In the genomic region with DNA sequence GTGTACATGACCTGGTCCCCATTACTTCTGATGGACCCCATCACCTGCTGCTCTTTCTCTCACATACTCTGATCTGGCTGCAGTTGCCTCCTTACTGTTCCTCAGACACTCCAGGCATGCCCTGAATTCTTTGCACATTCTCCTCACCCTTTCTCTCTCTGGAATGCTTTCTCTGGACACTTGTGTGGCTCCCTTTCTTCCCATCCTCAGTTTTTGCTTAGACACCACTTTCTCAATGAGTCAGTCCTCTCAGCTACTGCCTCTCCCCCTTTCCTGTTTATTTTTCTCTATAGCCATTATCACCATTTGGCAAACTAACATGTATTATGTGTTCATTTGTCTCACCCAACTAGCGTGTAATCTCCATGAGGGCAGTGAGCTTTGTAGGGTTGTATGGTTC, we compare ENCODE assay signal across 17 cellular contexts. TPM values are rescaled to one million over a fixed set of nuclear protein-coding genes. Genes with fewer than 3 reads are reported as not detected.
DNase-seq lines count a peak whose midpoint lies in the region; ATAC-seq and FAIRE-seq lines count a peak whose summit lies in the region.
"Had no signal": no experiment of that assay in that cellular context is flagged by ENCODE, and none has a peak within 500 bp of the region (broad histone marks: within the 10 kb centered on the region; RNA-seq: fewer than 3 reads in every experiment).

No MANE protein-coding gene starts in this region.

- no peak for FAIRE-seq in small intestine (lab: Jason Lieb, UNC)

- DNase-seq in AG08396 (ENCODE audit: low spot score) (peak; percentile 64), M059J (ENCODE audit: low read depth) (peak; percentile 79), dedifferentiated amniotic fluid mesenchymal stem cell (ENCODE audit: extremely low spot score) (peak; percentile 36), small intestine (no peak), NCI-H524 treated with DMSO at 0.1 percent for 48 hours (lab: John Stamatoyannopoulos, UW) (no peak)
- DNase-seq: activated naive CD4-positive, alpha-beta T cell treated with anti-CD3 and anti-CD28 coated beads, Interleukin-2, amount 10 ng/mL, durations not matched to agents 7 days and 5 days; Calu3; effector CD4-positive, alpha-beta T cell; GDM1; NCI-H446; right cardiac atrium; T1000; upper lobe of right lung had no signal

- H3K27ac ChIP-seq in mesodermal cell (ENCODE audit: low read depth, low read length, severe bottlenecking) (peak overlapping the region; percentile 46), small intestine (ENCODE audit: low read depth in 1 of 2, low read length in 1 of 2) (no peak overlapping the region)
- H3K27ac ChIP-seq: breast epithelium, upper lobe of right lung had no signal

- H3K9me3 ChIP-seq in mesodermal cell (ENCODE audit: control insufficient read depth, low read length) (no peaks in the 10 kb centered on the region), small intestine (ENCODE audit: control insufficient read depth, low read depth) (no peaks in the 10 kb centered on the region)
- H3K9me3 ChIP-seq: breast epithelium, upper lobe of right lung had no signal

- H3K36me3 ChIP-seq in mesodermal cell (ENCODE audit: control insufficient read depth, insufficient read depth, low read length) (peaks cover 56% of the 10 kb centered on the region), small intestine (ENCODE audit: control insufficient read depth in 2 of 2, insufficient read depth in 2 of 2, low read length in 2 of 2) (peaks cover 0 to 8% of the 10 kb centered on the region in 2 donors)
- H3K36me3 ChIP-seq: breast epithelium had no signal

- ATAC-seq in HG03159 (IDR thresholded peaks at IDR 0.05; ENCODE audit: unreplicated experiment) (no peak), HG03280 (IDR thresholded peaks at IDR 0.05; ENCODE audit: unreplicated experiment) (no peak)
- ATAC-seq: right cardiac atrium, upper lobe of right lung had no signal

- H3K27me3 ChIP-seq in small intestine (ENCODE audit: control insufficient read depth in 2 of 2, insufficient read depth in 2 of 2, low read length in 2 of 2): no peaks in the 10 kb centered on the region
- H3K27me3 ChIP-seq: breast epithelium, upper lobe of right lung had no signal

- H3K4me3 ChIP-seq in mesodermal cell (ENCODE audit: extremely low read depth, insufficient read depth, low read length, poor library complexity, severe bottlenecking): no peak overlapping the region
- no peak overlapping the region for H3K4me3 ChIP-seq in small intestine (ENCODE audit: low read depth in 1 of 2, low read length in 2 of 2)
- H3K4me3 ChIP-seq: breast epithelium, upper lobe of right lung had no signal

- H3K4me1 ChIP-seq in mesodermal cell (ENCODE audit: control insufficient read depth, insufficient read depth, low read length, poor library complexity, severe bottlenecking) (peaks cover 88% of the 10 kb centered on the region), small intestine (ENCODE audit: control insufficient read depth in 2 of 2, insufficient read depth in 1 of 2, low read depth in 1 of 2, low read length in 1 of 2) (peaks cover 0 to 6% of the 10 kb centered on the region in 2 donors)

- WGBS in mesodermal cell (ENCODE audit: insufficient coverage in 2 of 2), 2 experiments: no CpG with 5 or more reads among the region's 1 CpG
- 81 to 95% (median 88%) methylated on average over 1 of the region's 1 CpG for WGBS in small intestine, 3 donors

RNA-seq across cellular contexts. Expression of a gene that starts 28.1 kb away (rescaled TPM):
- 2.0 and 2.8 TPM in 2 replicates for total RNA-seq in M059J (2014; rRNA removed; shearing (Covaris generic))
- polyA plus RNA-seq in mesodermal cell (2013, experiment 1 of 2): 27.1 TPM
- polyA plus RNA-seq in mesodermal cell (2013, experiment 2 of 2): 21.1 TPM
- 10 to 100 TPM; 10.7 to 17.8 (median 12.5) TPM for polyA plus RNA-seq in small intestine

Comparison
In these comparisons a context has a peak if more than half of its experiments do, and no peak if none do; other contexts are left out.
1. DNase-seq: peak in AG08396 (single experiment), M059J (single experiment) and dedifferentiated amniotic fluid mesenchymal stem cell (single experiment); none in small intestine (single experiment) and NCI-H524 treated with DMSO at 0.1 percent for 48 hours (single experiment).